ENCODE assay signal across 1 cellular context in the genomic region with DNA sequence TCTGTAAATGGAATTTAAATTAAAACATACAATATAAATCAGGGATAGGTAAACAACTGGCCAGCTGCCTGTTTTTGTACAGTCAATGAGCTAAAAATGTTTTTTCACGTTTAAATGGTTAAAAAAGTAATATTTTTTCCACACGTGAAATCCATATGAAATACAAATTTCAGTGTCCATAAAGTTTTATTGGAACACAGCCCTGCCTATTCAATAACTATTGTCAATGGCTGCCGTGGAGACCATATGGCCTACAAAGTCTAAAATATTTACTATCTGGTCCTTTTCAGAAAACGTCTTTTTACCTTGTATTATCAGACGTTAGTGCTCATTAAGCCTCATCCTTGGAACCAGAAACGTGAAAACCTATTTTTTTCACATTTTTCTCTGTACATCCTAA.
TF ChIP-seq lines count a peak whose summit lies in the region.

No MANE protein-coding gene starts in this region.

TF ChIP-seq in HepG2, 621 proteins besides CTCF, POLR2A, EP300 and RAD21 (continued from another document):
- TF ChIP-seq, protein P1, sequence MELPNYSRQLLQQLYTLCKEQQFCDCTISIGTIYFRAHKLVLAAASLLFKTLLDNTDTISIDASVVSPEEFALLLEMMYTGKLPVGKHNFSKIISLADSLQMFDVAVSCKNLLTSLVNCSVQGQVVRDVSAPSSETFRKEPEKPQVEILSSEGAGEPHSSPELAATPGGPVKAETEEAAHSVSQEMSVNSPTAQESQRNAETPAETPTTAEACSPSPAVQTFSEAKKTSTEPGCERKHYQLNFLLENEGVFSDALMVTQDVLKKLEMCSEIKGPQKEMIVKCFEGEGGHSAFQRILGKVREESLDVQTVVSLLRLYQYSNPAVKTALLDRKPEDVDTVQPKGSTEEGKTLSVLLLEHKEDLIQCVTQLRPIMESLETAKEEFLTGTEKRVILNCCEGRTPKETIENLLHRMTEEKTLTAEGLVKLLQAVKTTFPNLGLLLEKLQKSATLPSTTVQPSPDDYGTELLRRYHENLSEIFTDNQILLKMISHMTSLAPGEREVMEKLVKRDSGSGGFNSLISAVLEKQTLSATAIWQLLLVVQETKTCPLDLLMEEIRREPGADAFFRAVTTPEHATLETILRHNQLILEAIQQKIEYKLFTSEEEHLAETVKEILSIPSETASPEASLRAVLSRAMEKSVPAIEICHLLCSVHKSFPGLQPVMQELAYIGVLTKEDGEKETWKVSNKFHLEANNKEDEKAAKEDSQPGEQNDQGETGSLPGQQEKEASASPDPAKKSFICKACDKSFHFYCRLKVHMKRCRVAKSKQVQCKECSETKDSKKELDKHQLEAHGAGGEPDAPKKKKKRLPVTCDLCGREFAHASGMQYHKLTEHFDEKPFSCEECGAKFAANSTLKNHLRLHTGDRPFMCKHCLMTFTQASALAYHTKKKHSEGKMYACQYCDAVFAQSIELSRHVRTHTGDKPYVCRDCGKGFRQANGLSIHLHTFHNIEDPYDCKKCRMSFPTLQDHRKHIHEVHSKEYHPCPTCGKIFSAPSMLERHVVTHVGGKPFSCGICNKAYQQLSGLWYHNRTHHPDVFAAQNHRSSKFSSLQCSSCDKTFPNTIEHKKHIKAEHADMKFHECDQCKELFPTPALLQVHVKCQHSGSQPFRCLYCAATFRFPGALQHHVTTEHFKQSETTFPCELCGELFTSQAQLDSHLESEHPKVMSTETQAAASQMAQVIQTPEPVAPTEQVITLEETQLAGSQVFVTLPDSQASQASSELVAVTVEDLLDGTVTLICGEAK (IDR thresholded peaks at IDR 0.05), result peak; percentile 19; the same call in 1 of the 2 replicates
- TF ChIP-seq, protein P1 (CRISPR knock-in tag; IDR thresholded peaks at IDR 0.05), result no peak
TF ChIP-seq in HepG2: peak in this region for 1.
